ENCODE assay signal across 1 cellular context in genomic region chr3:52055537-52056351, GRCh38.
TF ChIP-seq lines count a peak whose summit lies in the region.

No MANE protein-coding gene starts in this region.

TF ChIP-seq in HepG2, 621 proteins besides CTCF, POLR2A, EP300 and RAD21 (continued from another document and continues in another):
- TF ChIP-seq UBTF (CRISPR knock-in tag; IDR thresholded peaks at IDR 0.05) (peak; percentile 51; the same call in 1 of the 2 replicates), ZNF639 (CRISPR knock-in tag; conservative IDR thresholded peaks at IDR 0.05) (no peak), CEBPB (IDR thresholded peaks at IDR 0.05; ENCODE audit: borderline replicate concordance, low read depth, low read length) (no peak), ZNF446 (CRISPR knock-in tag; IDR thresholded peaks at IDR 0.05) (peak; percentile 86), BCL6 (CRISPR knock-in tag; IDR thresholded peaks at IDR 0.05) (0 out of 2 replicates have a peak, but pooled peaks have one; percentile 24), ZBTB34 (CRISPR knock-in tag; IDR thresholded peaks at IDR 0.05) (no peak), SRSF1 (optimal IDR thresholded peaks at IDR 0.05; ENCODE audit: low read depth, low read length) (peak; percentile 20), ZMYM4 (CRISPR knock-in tag; IDR thresholded peaks at IDR 0.05) (0 out of 2 replicates have a peak, but pooled peaks have one; percentile 34), RXRA (CRISPR knock-in tag; IDR thresholded peaks at IDR 0.05) (peak; percentile 42; the same call in 1 of the 2 replicates), ZMYM2 (CRISPR knock-in tag; IDR thresholded peaks at IDR 0.05) (no peak), ZNF230 (CRISPR knock-in tag; IDR thresholded peaks at IDR 0.05) (peak; percentile 47; the same call in 1 of the 2 replicates), REXO4 (CRISPR knock-in tag; IDR thresholded peaks at IDR 0.05; ENCODE audit: borderline replicate concordance) (peak; percentile 87), FOSL2 (CRISPR knock-in tag; IDR thresholded peaks at IDR 0.05) (0 out of 2 replicates have a peak, but pooled peaks have one; percentile 28), HOXA3 (CRISPR knock-in tag; IDR thresholded peaks at IDR 0.05) (peak; percentile 73), NCOR1 (IDR thresholded peaks at IDR 0.05; ENCODE audit: borderline replicate concordance, low read length) (no peak), TEF (CRISPR knock-in tag; IDR thresholded peaks at IDR 0.05) (no peak; the same call in 1 of the 2 replicates), ZNF407 (CRISPR knock-in tag; IDR thresholded peaks at IDR 0.05; ENCODE audit: not compliant biosample characterization) (peak; percentile 68), ZNF781 (CRISPR knock-in tag; IDR thresholded peaks at IDR 0.05; ENCODE audit: borderline replicate concordance, not compliant biosample characterization) (peak; percentile 88), ZNF777 (CRISPR knock-in tag; IDR thresholded peaks at IDR 0.05) (peak; percentile 89), REL (CRISPR knock-in tag; conservative IDR thresholded peaks at IDR 0.05) (0 out of 2 replicates have a peak, but pooled peaks have one; percentile 55), ZNF550 (CRISPR knock-in tag; IDR thresholded peaks at IDR 0.05; ENCODE audit: borderline replicate concordance) (no peak), MEIS2 (CRISPR knock-in tag; IDR thresholded peaks at IDR 0.05) (peak; percentile 82), ZNF256 (CRISPR knock-in tag; conservative IDR thresholded peaks at IDR 0.05) (peak; percentile 90), ZNF546 (CRISPR knock-in tag; conservative IDR thresholded peaks at IDR 0.05) (peak; percentile 55; the same call in 1 of the 2 replicates), GZF1 (CRISPR knock-in tag; IDR thresholded peaks at IDR 0.05) (peak; percentile 49; the same call in 1 of the 2 replicates), TGIF2 (CRISPR knock-in tag; IDR thresholded peaks at IDR 0.05) (peak; percentile 48; the same call in 1 of the 2 replicates), SOX5 (CRISPR knock-in tag; IDR thresholded peaks at IDR 0.05; ENCODE audit: borderline replicate concordance) (peak; percentile 32; the same call in 1 of the 2 replicates), ZNF572 (CRISPR knock-in tag; IDR thresholded peaks at IDR 0.05) (0 out of 2 replicates have a peak, but pooled peaks have one; percentile 15), ZFX (CRISPR knock-in tag; IDR thresholded peaks at IDR 0.05; ENCODE audit: low read depth) (peak; percentile 74)
- TF ChIP-seq, protein P1, sequence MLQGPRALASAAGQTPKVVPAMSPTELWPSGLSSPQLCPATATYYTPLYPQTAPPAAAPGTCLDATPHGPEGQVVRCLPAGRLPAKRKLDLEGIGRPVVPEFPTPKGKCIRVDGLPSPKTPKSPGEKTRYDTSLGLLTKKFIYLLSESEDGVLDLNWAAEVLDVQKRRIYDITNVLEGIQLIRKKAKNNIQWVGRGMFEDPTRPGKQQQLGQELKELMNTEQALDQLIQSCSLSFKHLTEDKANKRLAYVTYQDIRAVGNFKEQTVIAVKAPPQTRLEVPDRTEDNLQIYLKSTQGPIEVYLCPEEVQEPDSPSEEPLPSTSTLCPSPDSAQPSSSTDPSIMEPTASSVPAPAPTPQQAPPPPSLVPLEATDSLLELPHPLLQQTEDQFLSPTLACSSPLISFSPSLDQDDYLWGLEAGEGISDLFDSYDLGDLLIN (CRISPR knock-in tag; IDR thresholded peaks at IDR 0.05; ENCODE audit: borderline replicate concordance), result peak; percentile 81; the same call in 1 of the 2 replicates
- TF ChIP-seq, protein P2, sequence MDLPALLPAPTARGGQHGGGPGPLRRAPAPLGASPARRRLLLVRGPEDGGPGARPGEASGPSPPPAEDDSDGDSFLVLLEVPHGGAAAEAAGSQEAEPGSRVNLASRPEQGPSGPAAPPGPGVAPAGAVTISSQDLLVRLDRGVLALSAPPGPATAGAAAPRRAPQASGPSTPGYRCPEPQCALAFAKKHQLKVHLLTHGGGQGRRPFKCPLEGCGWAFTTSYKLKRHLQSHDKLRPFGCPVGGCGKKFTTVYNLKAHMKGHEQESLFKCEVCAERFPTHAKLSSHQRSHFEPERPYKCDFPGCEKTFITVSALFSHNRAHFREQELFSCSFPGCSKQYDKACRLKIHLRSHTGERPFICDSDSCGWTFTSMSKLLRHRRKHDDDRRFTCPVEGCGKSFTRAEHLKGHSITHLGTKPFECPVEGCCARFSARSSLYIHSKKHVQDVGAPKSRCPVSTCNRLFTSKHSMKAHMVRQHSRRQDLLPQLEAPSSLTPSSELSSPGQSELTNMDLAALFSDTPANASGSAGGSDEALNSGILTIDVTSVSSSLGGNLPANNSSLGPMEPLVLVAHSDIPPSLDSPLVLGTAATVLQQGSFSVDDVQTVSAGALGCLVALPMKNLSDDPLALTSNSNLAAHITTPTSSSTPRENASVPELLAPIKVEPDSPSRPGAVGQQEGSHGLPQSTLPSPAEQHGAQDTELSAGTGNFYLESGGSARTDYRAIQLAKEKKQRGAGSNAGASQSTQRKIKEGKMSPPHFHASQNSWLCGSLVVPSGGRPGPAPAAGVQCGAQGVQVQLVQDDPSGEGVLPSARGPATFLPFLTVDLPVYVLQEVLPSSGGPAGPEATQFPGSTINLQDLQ (CRISPR knock-in tag; IDR thresholded peaks at IDR 0.05), result 0 out of 2 replicates have a peak, but pooled peaks have one; percentile 70
- TF ChIP-seq, protein P3, sequence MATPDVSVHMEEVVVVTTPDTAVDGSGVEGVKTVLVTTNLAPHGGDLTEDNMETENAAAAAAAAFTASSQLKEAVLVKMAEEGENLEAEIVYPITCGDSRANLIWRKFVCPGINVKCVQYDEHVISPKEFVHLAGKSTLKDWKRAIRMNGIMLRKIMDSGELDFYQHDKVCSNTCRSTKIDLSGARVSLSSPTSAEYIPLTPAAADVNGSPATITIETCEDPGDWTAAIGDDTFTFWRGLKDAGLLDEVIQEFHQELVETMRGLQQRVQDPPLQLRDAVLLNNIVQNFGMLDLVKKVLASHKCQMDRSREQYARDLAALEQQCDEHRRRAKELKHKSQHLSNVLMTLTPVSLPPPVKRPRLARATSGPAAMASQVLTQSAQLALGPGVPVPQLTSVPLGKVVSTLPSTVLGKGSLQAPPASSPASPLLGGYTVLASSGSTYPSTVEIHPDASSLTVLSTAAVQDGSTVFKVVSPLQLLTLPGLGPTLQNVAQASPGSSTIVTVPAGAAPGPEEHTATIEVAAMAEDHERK (CRISPR knock-in tag; IDR thresholded peaks at IDR 0.05; ENCODE audit: low read depth), result no peak
- TF ChIP-seq, protein P4, sequence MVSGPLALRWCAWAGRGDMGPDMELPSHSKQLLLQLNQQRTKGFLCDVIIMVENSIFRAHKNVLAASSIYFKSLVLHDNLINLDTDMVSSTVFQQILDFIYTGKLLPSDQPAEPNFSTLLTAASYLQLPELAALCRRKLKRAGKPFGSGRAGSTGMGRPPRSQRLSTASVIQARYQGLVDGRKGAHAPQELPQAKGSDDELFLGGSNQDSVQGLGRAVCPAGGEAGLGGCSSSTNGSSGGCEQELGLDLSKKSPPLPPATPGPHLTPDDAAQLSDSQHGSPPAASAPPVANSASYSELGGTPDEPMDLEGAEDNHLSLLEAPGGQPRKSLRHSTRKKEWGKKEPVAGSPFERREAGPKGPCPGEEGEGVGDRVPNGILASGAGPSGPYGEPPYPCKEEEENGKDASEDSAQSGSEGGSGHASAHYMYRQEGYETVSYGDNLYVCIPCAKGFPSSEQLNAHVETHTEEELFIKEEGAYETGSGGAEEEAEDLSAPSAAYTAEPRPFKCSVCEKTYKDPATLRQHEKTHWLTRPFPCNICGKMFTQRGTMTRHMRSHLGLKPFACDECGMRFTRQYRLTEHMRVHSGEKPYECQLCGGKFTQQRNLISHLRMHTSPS (CRISPR knock-in tag; IDR thresholded peaks at IDR 0.05; ENCODE audit: low read depth), result peak; percentile 44; the same call in 1 of the 2 replicates
